Comparison of ENCODE assay signal across 24 cellular contexts in the genomic region with DNA sequence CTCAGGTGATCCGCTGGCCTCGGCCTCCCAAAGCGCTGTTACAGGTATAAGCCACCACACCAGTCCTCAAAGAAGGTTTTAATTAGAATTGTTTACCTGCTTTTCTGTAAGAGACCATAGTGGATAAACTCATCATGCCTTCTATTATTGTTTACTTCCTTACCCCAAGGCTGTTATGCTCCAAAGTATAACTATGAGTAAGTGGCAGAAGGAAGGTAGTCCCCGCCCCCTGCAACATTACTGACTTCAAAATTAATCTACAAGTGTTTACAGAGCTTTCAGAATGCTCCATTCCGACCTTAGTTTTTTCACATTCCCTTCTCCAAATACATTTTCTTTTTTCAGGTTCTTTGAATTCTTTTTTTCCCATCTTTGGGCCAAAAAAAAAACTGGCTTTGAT.
"Had no signal": no experiment of that assay in that cellular context is flagged by ENCODE, and none has a peak within 500 bp of the region (broad histone marks: within the 10 kb centered on the region; RNA-seq: fewer than 3 reads in every experiment).

No MANE protein-coding gene starts in this region.

- H3K4me1 ChIP-seq: heart left ventricle, parathyroid adenoma, prostate gland, thyroid gland, upper lobe of left lung, uterus had no signal

- H3K9me3 Mint-ChIP-seq: natural killer cell treated with Interleukin-12 subunit alpha and Interleukin-12 subunit beta and Interleukin-15 and Interleukin-18, amount 100 ng/mL, for 72 hours had no signal

- H3K36me3 Mint-ChIP-seq: natural killer cell treated with Interleukin-12 subunit alpha and Interleukin-12 subunit beta and Interleukin-15 and Interleukin-18, amount 100 ng/mL, for 72 hours had no signal

- H3K79me2 ChIP-seq: parathyroid adenoma had no signal

- H3K27ac Mint-ChIP-seq: natural killer cell treated with Interleukin-12 subunit alpha and Interleukin-12 subunit beta and Interleukin-15 and Interleukin-18, amount 100 ng/mL, for 72 hours had no signal

- H2AFZ ChIP-seq: parathyroid adenoma had no signal

- DNase-seq: dermis blood vessel endothelial cell; erythroblast; hippocampal formation; left colon; left ventricle myocardium superior; mesenchymal stem cell; midbrain; occipital lobe; retina; sigmoid colon; stimulated activated CD4-positive, alpha-beta T cell treated with anti-CD3 and anti-CD28 coated beads, Interleukin-2, amount 100 ng/mL, for 24 hours; stimulated activated CD4-positive, alpha-beta T cell treated with anti-CD3 and anti-CD28 coated beads, Interleukin-4, amount 100 ng/mL, for 4 hours; stimulated activated naive CD4-positive, alpha-beta T cell; stomach; substantia nigra; thyroid gland; upper lobe of left lung; uterus had no signal

- H3K27ac ChIP-seq: parathyroid adenoma, prostate gland, sigmoid colon, skin epidermis, stomach, thyroid gland, upper lobe of left lung, uterus had no signal

- H3K4me3 ChIP-seq: heart left ventricle, lung, prostate gland, sigmoid colon, skin epidermis, stomach, thyroid gland, upper lobe of left lung, uterus had no signal

- H3K36me3 ChIP-seq: heart left ventricle, prostate gland, sigmoid colon, stomach, thyroid gland, upper lobe of left lung, uterus had no signal

- H3K4me3 Mint-ChIP-seq: natural killer cell treated with Interleukin-12 subunit alpha and Interleukin-12 subunit beta and Interleukin-15 and Interleukin-18, amount 100 ng/mL, for 72 hours had no signal

- ATAC-seq: left colon; left ventricle myocardium superior; natural killer cell treated with Interleukin-12 subunit alpha and Interleukin-12 subunit beta and Interleukin-15 and Interleukin-18, amount 100 ng/mL, for 72 hours had no signal

- H3K9me3 ChIP-seq: prostate gland, sigmoid colon, stomach, thyroid gland, upper lobe of left lung, uterus had no signal

- H3K27me3 ChIP-seq: heart left ventricle, sigmoid colon, stomach, thyroid gland, upper lobe of left lung, uterus had no signal

- H3K27me3 Mint-ChIP-seq: natural killer cell treated with Interleukin-12 subunit alpha and Interleukin-12 subunit beta and Interleukin-15 and Interleukin-18, amount 100 ng/mL, for 72 hours had no signal

- H3K9ac ChIP-seq: parathyroid adenoma had no signal
